Comparison of ENCODE assay signal across 12 cellular contexts in genomic region chr3:10285742-10286524, GRCh38. TPM values are rescaled to one million over a fixed set of nuclear protein-coding genes. Genes with fewer than 3 reads are reported as not detected.
DNase-seq lines count a peak whose midpoint lies in the region; ATAC-seq, FAIRE-seq and TF ChIP-seq lines count a peak whose summit lies in the region.
"Had no signal": no experiment of that assay in that cellular context is flagged by ENCODE, and none has a peak within 500 bp of the region (broad histone marks: within the 10 kb centered on the region; RNA-seq: fewer than 3 reads in every experiment).

No MANE protein-coding gene starts in this region.

- peaks cover 37% of the 10 kb centered on the region for H3K36me3 Mint-ChIP-seq in activated CD8-positive, alpha-beta T cell treated with anti-CD3 and anti-CD28 coated beads, Interleukin-2, amount 10 ng/mL, durations not matched to agents 7 days and 5 days (ENCODE audit: low read depth)

- no peaks in the 10 kb centered on the region for H3K9me3 Mint-ChIP-seq in activated CD8-positive, alpha-beta T cell treated with anti-CD3 and anti-CD28 coated beads, Interleukin-2, amount 10 ng/mL, durations not matched to agents 7 days and 5 days (ENCODE audit: insufficient read depth)

- CTCF ChIA-PET in HEK293 (lab: Yijun Ruan, JAX) (interaction anchor here (0.9 to 1.4 kb wide), 2 partner anchors 22 to 231 kb away, joined by 3 read pairs; no protein-coding TSS in a partner anchor), GM10248 (lab: Yijun Ruan, JAX) (interaction anchor here (0.8 to 3.0 kb wide), 13 partner anchors 10 to 353 kb away, joined by 3 to 16 read pairs (median 4); partner anchors contain the start of genes CRELD1 and SEC13)
- CTCF ChIA-PET in activated CD8-positive, alpha-beta T cell treated with anti-CD3 and anti-CD28 coated beads, Interleukin-2, amount 10 ng/mL, durations not matched to agents 7 days and 5 days (lab: Charles Lee): interaction anchor here (0.5 to 6.9 kb wide), 15 partner anchors 15 to 353 kb away, joined by 3 to 53 read pairs (median 3); partner anchors contain the start of gene SEC13

- H3K4me1 ChIP-seq in HEK293 (ENCODE audit: control insufficient read depth, insufficient read depth, low read length): no peaks in the 10 kb centered on the region

- peaks cover 15% of the 10 kb centered on the region for H3K4me1 Mint-ChIP-seq in activated CD8-positive, alpha-beta T cell treated with anti-CD3 and anti-CD28 coated beads, Interleukin-2, amount 10 ng/mL, durations not matched to agents 7 days and 5 days (ENCODE audit: low read depth)

- POLR2A ChIA-PET in HEK293 (lab: Yijun Ruan, JAX) (interaction anchor here (0.6 kb wide), 1 partner anchor 9 kb away, joined by 5 read pairs; no protein-coding TSS in a partner anchor), GM10248 (lab: Yijun Ruan, JAX) (no interaction called here)
- POLR2A ChIA-PET in activated CD8-positive, alpha-beta T cell treated with anti-CD3 and anti-CD28 coated beads, Interleukin-2, amount 10 ng/mL, durations not matched to agents 7 days and 5 days (lab: Charles Lee): interaction anchor here (0.6 to 2.4 kb wide), 5 partner anchors 9 to 508 kb away, joined by 3 to 8 read pairs (median 3); partner anchors contain the start of gene SEC13

- no peak overlapping the region for H3K4me3 ChIP-seq in HEK293 (ENCODE audit: low read depth, low read length)

- H3K27ac Mint-ChIP-seq in activated CD8-positive, alpha-beta T cell treated with anti-CD3 and anti-CD28 coated beads, Interleukin-2, amount 10 ng/mL, durations not matched to agents 7 days and 5 days: peak overlapping the region; percentile 21

- H3K9me3 ChIP-seq in HEK293 (ENCODE audit: control insufficient read depth, insufficient read depth, low read depth, low read length): no peaks in the 10 kb centered on the region

- H3K4me3 Mint-ChIP-seq in activated CD8-positive, alpha-beta T cell treated with anti-CD3 and anti-CD28 coated beads, Interleukin-2, amount 10 ng/mL, durations not matched to agents 7 days and 5 days: no peak overlapping the region

- TF ChIP-seq CTCF in HEK293 (tag by site-specific recombination; IDR thresholded peaks at IDR 0.05) (no peak), GM10248 (IDR thresholded peaks at IDR 0.05; ENCODE audit: control extremely low read depth, extremely low read depth, low read depth, missing control alignments) (no peak)

- peak; percentile 50 for DNase-seq in Ammon's horn (ENCODE audit: low spot score)
- DNase-seq in activated CD8-positive, alpha-beta T cell treated with anti-CD3 and anti-CD28 coated beads, Interleukin-2, amount 10 ng/mL, durations not matched to agents 7 days and 5 days: no peak
- peak; percentile 47 for DNase-seq in mesenteric fat pad (ENCODE audit: low spot score)
- DNase-seq in KG1 (lab: John Stamatoyannopoulos, UW): no peak
- no peak for DNase-seq in GM10248 (ENCODE audit: extremely low spot score)
- no peak for DNase-seq in HTR-8/SVneo (ENCODE audit: insufficient read length, low spot score)
- DNase-seq: NCI-H1436; NCI-H446 treated with DMSO at 0.1 percent for 48 hours; stimulated activated CD8-positive, alpha-beta memory T cell treated with anti-CD3 and anti-CD28 coated beads, Interleukin-4, amount 100 ng/mL, for 48 hours had no signal

- no peaks in the 10 kb centered on the region for H3K27me3 Mint-ChIP-seq in activated CD8-positive, alpha-beta T cell treated with anti-CD3 and anti-CD28 coated beads, Interleukin-2, amount 10 ng/mL, durations not matched to agents 7 days and 5 days (ENCODE audit: low read depth)

- H3K36me3 ChIP-seq in HEK293 (ENCODE audit: control insufficient read depth in 2 of 2, insufficient read depth in 1 of 2, low read length in 2 of 2): peaks cover 11 to 85% of the 10 kb centered on the region in 2 experiments; a peak in 2 of 3 replicates

- H3K27ac ChIP-seq in HEK293 (ENCODE audit: extremely low read depth, low read depth, low read length): no peak overlapping the region

- FAIRE-seq in HTR-8/SVneo (lab: Jason Lieb, UNC): no peak

- no peak for ATAC-seq in activated CD8-positive, alpha-beta T cell treated with anti-CD3 and anti-CD28 coated beads, Interleukin-2, amount 10 ng/mL, durations not matched to agents 7 days and 5 days
- ATAC-seq in HG02884 (IDR thresholded peaks at IDR 0.05; ENCODE audit: unreplicated experiment): no peak

TF ChIP-seq in HEK293, 187 proteins besides CTCF, POLR2A, EP300 and RAD21:
- TF ChIP-seq ZNF274 (IDR thresholded peaks at IDR 0.05; ENCODE audit: low read length) (no peak), ZNF274 (tag by site-specific recombination; IDR thresholded peaks at IDR 0.05; ENCODE audit: borderline replicate concordance) (no peak), TSHZ1 (tag by site-specific recombination; IDR thresholded peaks at IDR 0.05; ENCODE audit: borderline replicate concordance) (no peak), SCRT1 (tag by site-specific recombination; IDR thresholded peaks at IDR 0.05; ENCODE audit: borderline replicate concordance) (no peak), EGR2 (tag by site-specific recombination; IDR thresholded peaks at IDR 0.05; ENCODE audit: low read depth) (peak; percentile 69; the same call in 1 of the 2 replicates), ZNF214 (tag by site-specific recombination; IDR thresholded peaks at IDR 0.05; ENCODE audit: borderline replicate concordance) (no peak), ZFHX2 (tag by site-specific recombination; conservative IDR thresholded peaks at IDR 0.05) (peak; percentile 53; the same call in 1 of the 2 replicates), SP2 (tag by site-specific recombination; IDR thresholded peaks at IDR 0.05) (no peak), ZNF350 (tag by site-specific recombination; IDR thresholded peaks at IDR 0.05) (no peak), ZNF280D (tag by site-specific recombination; IDR thresholded peaks at IDR 0.05) (no peak), ZNF529 (tag by site-specific recombination; IDR thresholded peaks at IDR 0.05; ENCODE audit: insufficient replicate concordance) (no peak), ZNF404 (tag by site-specific recombination; IDR thresholded peaks at IDR 0.05) (no peak)
TF ChIP-seq in HEK293: peak in this region for 2.

RNA-seq across cellular contexts. Expression of gene GHRL, which starts 6.8 kb away (rescaled TPM):
- under 1 TPM; 0.21 to 0.63 TPM for total RNA-seq in activated CD8-positive, alpha-beta T cell treated with anti-CD3 and anti-CD28 coated beads, Interleukin-2, amount 10 ng/mL, durations not matched to agents 7 days and 5 days
- 2.1 TPM for total RNA-seq in mesenteric fat pad
- total RNA-seq: HT-29 had no signal

RNA-seq across cellular contexts. Expression of gene SEC13, which starts 35.0 kb away (rescaled TPM):
- 10 to 100 TPM; 93.2 to 95.0 TPM for total RNA-seq in activated CD8-positive, alpha-beta T cell treated with anti-CD3 and anti-CD28 coated beads, Interleukin-2, amount 10 ng/mL, durations not matched to agents 7 days and 5 days
- 98.5 TPM for total RNA-seq in mesenteric fat pad

RNA-seq across cellular contexts. Expression of gene TATDN2, which starts 37.7 kb away (rescaled TPM):
- 10 to 100 TPM; 57.0 to 61.6 TPM for total RNA-seq in activated CD8-positive, alpha-beta T cell treated with anti-CD3 and anti-CD28 coated beads, Interleukin-2, amount 10 ng/mL, durations not matched to agents 7 days and 5 days
- total RNA-seq in mesenteric fat pad: 34.7 TPM

Comparison
In these comparisons a context has a peak if more than half of its experiments do, and no peak if none do; other contexts are left out.
1. DNase-seq: peak in Ammon's horn (single experiment) and mesenteric fat pad (single experiment); none in activated CD8-positive, alpha-beta T cell treated with anti-CD3 and anti-CD28 coated beads, Interleukin-2, amount 10 ng/mL, durations not matched to agents 7 days and 5 days (single experiment), KG1 (single experiment), GM10248 (single experiment) and HTR-8/SVneo (single experiment).